10 cellular contexts compared by ENCODE assay signal in genomic region chr1:110672001-110672752, GRCh38. TPM values are rescaled to one million over a fixed set of nuclear protein-coding genes. Genes with fewer than 3 reads are reported as not detected.
DNase-seq lines count a peak whose midpoint lies in the region; ATAC-seq and TF ChIP-seq lines count a peak whose summit lies in the region.
"Had no signal": no experiment of that assay in that cellular context is flagged by ENCODE, and none has a peak within 500 bp of the region (broad histone marks: within the 10 kb centered on the region; RNA-seq: fewer than 3 reads in every experiment).

No MANE protein-coding gene starts in this region.

- H3K4me2 ChIP-seq in neural cell (ENCODE audit: low read length), result peak overlapping the region; percentile 93

- no peak overlapping the region for H2AFZ ChIP-seq in neural cell (ENCODE audit: low read depth, low read length)

- H3K27ac ChIP-seq in neural cell (ENCODE audit: low read length), result peak overlapping the region; percentile 86
- H3K27ac ChIP-seq in psoas muscle, result no peak overlapping the region

- intact Hi-C loops in psoas muscle (cut with DNase I), result no loop called here

- peak; percentile 51 for DNase-seq in HCEC 1CT
- DNase-seq in T follicular helper cell (ENCODE audit: low read depth), result peak; percentile 73
- DNase-seq in activated naive CD8-positive, alpha-beta T cell treated with anti-CD3 and anti-CD28 coated beads, Interleukin-2, amount 50 U/mL, for 16 hours (ENCODE audit: low read depth, low spot score), result peak; percentile 32
- DNase-seq in ureter (ENCODE audit: low spot score), result no peak
- no peak for DNase-seq in psoas muscle

- peak overlapping the region; percentile 73 for H3K4me3 ChIP-seq in neural cell (ENCODE audit: low read length)
- H3K4me3 ChIP-seq in psoas muscle, result no peak overlapping the region
- H3K4me3 ChIP-seq: lung had no signal

- H3F3A ChIP-seq in neural cell (ENCODE audit: insufficient read depth, low read length, poor library complexity, severe bottlenecking), result no peaks in the 10 kb centered on the region

- no peaks in the 10 kb centered on the region for H4K20me1 ChIP-seq in neural cell (ENCODE audit: insufficient read depth)

- peaks cover 47% of the 10 kb centered on the region for H3K79me2 ChIP-seq in neural cell (replicated peaks; ENCODE audit: insufficient read depth, low read length)

- H3K36me3 ChIP-seq in neural cell (ENCODE audit: insufficient read depth, low read length), result no peaks in the 10 kb centered on the region
- H3K36me3 ChIP-seq in psoas muscle (ENCODE audit: insufficient read depth in 1 of 2, low read depth in 1 of 2), result no peaks in the 10 kb centered on the region

- TF ChIP-seq CTCF in neural cell (IDR thresholded peaks at IDR 0.05; ENCODE audit: poor library complexity, severe bottlenecking) (no peak), psoas muscle (IDR thresholded peaks at IDR 0.05) (no peak)

- H3K9ac ChIP-seq in neural cell (ENCODE audit: low read length), result peak overlapping the region; percentile 54

- no peaks in the 10 kb centered on the region for H3K4me1 ChIP-seq in psoas muscle

- TF ChIP-seq RAD21 in neural cell (conservative IDR thresholded peaks at IDR 0.05), result no peak

- ATAC-seq in GM21526 (IDR thresholded peaks at IDR 0.05; ENCODE audit: low FRiP score, unreplicated experiment), result no peak
- ATAC-seq in psoas muscle, result no peak
- ATAC-seq in GM18868 (IDR thresholded peaks at IDR 0.05; ENCODE audit: unreplicated experiment), result no peak

- peak; percentile 50 for TF ChIP-seq EP300 in neural cell (conservative IDR thresholded peaks at IDR 0.05; ENCODE audit: poor library complexity, severe bottlenecking)

- H3K9me3 ChIP-seq in neural cell (ENCODE audit: low read length), result no peaks in the 10 kb centered on the region
- H3K9me3 ChIP-seq in psoas muscle, result no peaks in the 10 kb centered on the region

- WGBS in psoas muscle, 3 donors, result 46 to 51% (median 48%) methylated on average over 12 of the region's 12 CpGs

- H3K27me3 ChIP-seq in neural cell (ENCODE audit: insufficient read depth, low read depth, low read length) (peaks cover 9% of the 10 kb centered on the region), psoas muscle (ENCODE audit: insufficient read depth in 3 of 3, low read length in 2 of 3) (peaks cover 0 to 65% (median 21%) of the 10 kb centered on the region in 3 donors)

- no peaks in the 10 kb centered on the region for H3K9me2 ChIP-seq in neural cell (ENCODE audit: insufficient read depth, low read length)

TF ChIP-seq in neural cell, 6 proteins besides CTCF, POLR2A, EP300 and RAD21:
- peak; percentile 85 for TF ChIP-seq MXI1 (conservative IDR thresholded peaks at IDR 0.05; ENCODE audit: poor library complexity, severe bottlenecking)
- TF ChIP-seq SMC3 (conservative IDR thresholded peaks at IDR 0.05; ENCODE audit: poor library complexity), result peak; percentile 14
- no peak for TF ChIP-seq POLR2AphosphoS5 (IDR thresholded peaks at IDR 0.05)
- TF ChIP-seq, protein P1, sequence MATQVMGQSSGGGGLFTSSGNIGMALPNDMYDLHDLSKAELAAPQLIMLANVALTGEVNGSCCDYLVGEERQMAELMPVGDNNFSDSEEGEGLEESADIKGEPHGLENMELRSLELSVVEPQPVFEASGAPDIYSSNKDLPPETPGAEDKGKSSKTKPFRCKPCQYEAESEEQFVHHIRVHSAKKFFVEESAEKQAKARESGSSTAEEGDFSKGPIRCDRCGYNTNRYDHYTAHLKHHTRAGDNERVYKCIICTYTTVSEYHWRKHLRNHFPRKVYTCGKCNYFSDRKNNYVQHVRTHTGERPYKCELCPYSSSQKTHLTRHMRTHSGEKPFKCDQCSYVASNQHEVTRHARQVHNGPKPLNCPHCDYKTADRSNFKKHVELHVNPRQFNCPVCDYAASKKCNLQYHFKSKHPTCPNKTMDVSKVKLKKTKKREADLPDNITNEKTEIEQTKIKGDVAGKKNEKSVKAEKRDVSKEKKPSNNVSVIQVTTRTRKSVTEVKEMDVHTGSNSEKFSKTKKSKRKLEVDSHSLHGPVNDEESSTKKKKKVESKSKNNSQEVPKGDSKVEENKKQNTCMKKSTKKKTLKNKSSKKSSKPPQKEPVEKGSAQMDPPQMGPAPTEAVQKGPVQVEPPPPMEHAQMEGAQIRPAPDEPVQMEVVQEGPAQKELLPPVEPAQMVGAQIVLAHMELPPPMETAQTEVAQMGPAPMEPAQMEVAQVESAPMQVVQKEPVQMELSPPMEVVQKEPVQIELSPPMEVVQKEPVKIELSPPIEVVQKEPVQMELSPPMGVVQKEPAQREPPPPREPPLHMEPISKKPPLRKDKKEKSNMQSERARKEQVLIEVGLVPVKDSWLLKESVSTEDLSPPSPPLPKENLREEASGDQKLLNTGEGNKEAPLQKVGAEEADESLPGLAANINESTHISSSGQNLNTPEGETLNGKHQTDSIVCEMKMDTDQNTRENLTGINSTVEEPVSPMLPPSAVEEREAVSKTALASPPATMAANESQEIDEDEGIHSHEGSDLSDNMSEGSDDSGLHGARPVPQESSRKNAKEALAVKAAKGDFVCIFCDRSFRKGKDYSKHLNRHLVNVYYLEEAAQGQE (IDR thresholded peaks at IDR 0.05; ENCODE audit: borderline replicate concordance), result peak; percentile 33

RNA-seq across cellular contexts. Expression of gene KCNA3, which starts 2.6 kb away (rescaled TPM):
- 5.4 and 5.6 TPM in 2 replicates for polyA plus RNA-seq in neural cell
- polyA minus RNA-seq in neural cell, result 26.7 and 27.3 TPM in 2 replicates
- 3.6 TPM for total RNA-seq in ureter
- under 1 TPM in 3 of 4 donors, not detected in 1; 0.08 to 0.56 (median 0.16) TPM for total RNA-seq in psoas muscle
- polyA plus RNA-seq in psoas muscle, result not detected
- total RNA-seq: NCI-H460 had no signal

Comparison
In these comparisons a context has a peak if more than half of its experiments do, and no peak if none do; other contexts are left out.
1. DNase-seq: peak in HCEC 1CT (single experiment), T follicular helper cell (single experiment) and activated naive CD8-positive, alpha-beta T cell treated with anti-CD3 and anti-CD28 coated beads, Interleukin-2, amount 50 U/mL, for 16 hours (single experiment); none in ureter (single experiment) and psoas muscle (0 of 2).